ENCODE assay signal across 8 cellular contexts in genomic region chr2:169131587-169132512, GRCh38.
DNase-seq lines count a peak whose midpoint lies in the region; ATAC-seq and TF ChIP-seq lines count a peak whose summit lies in the region.

No MANE protein-coding gene starts in this region.

- H3K4me3 ChIP-seq in cardiac muscle cell (no peak overlapping the region), ascending aorta (no peak overlapping the region), stomach (no peak overlapping the region)

- 31 to 34% (median 33%) methylated on average over 9 of the region's 9 CpGs for WGBS in stomach, 5 donors

- no peak for TF ChIP-seq EP300 in stomach (IDR thresholded peaks at IDR 0.05)

- no peaks in the 10 kb centered on the region for H3K27me3 ChIP-seq in cardiac muscle cell
- H3K27me3 ChIP-seq in ascending aorta, result no peaks in the 10 kb centered on the region
- H3K27me3 ChIP-seq in stomach, result no peaks in the 10 kb centered on the region

- POLR2A ChIA-PET in HEK293T (lab: Yijun Ruan, JAX), result no interaction called here

- no peaks in the 10 kb centered on the region for H3K36me3 ChIP-seq in cardiac muscle cell
- H3K36me3 ChIP-seq in ascending aorta, result no peaks in the 10 kb centered on the region
- no peaks in the 10 kb centered on the region for H3K36me3 ChIP-seq in stomach

- intact Hi-C loops in Right ventricle myocardium inferior (cut with DNase I) (no loop called here), ascending aorta (cut with DNase I) (loop anchor here (10.0 kb wide), 1 partner anchor 167 kb away; no protein-coding TSS in a partner anchor), stomach (cut with DNase I; ENCODE audit: low total_unique reads) (loop anchor here (10.0 kb wide), 1 partner anchor 177 kb away; no protein-coding TSS in a partner anchor)

- TF ChIP-seq CTCF in cardiac muscle cell (IDR thresholded peaks at IDR 0.05; ENCODE audit: low read depth, low read length) (peak; percentile 66), ascending aorta (IDR thresholded peaks at IDR 0.05) (peak; percentile 18 to 67 (median 62)), stomach (IDR thresholded peaks at IDR 0.05) (peak in 5 of 7 experiments; percentile 70 to 85 (median 82))

- CTCF ChIA-PET in HEK293T (lab: Yijun Ruan, JAX), result interaction anchor here (0.7 to 2.1 kb wide), 8 partner anchors 9 to 173 kb away, joined by 3 to 18 read pairs (median 4); no protein-coding TSS in a partner anchor

- no peak for TF ChIP-seq POLR2A in stomach (IDR thresholded peaks at IDR 0.05)

- peak in 1 of 2 donors; percentile 78 for DNase-seq in cardiac muscle cell (ENCODE audit: low read depth in 1 of 2, low spot score in 1 of 2)
- DNase-seq in Right ventricle myocardium inferior (ENCODE audit: missing footprints), result no peak
- DNase-seq in HEK293T (ENCODE audit: extremely low spot score), result peak; percentile 57
- peak; percentile 72 for DNase-seq in NCI-H2029 treated with DMSO at 0.1 percent for 48 hours (lab: John Stamatoyannopoulos, UW)
- DNase-seq in ascending aorta (ENCODE audit: low spot score in 2 of 2), result no peak
- DNase-seq in iPS-NIHi11 (ENCODE audit: low spot score), result peak; percentile 66
- DNase-seq in stomach, result no peak
- no peak for DNase-seq in activated naive CD4-positive, alpha-beta T cell treated with Interleukin-2 at 50 U/mL for 16 hours

- no peak for ATAC-seq in Right ventricle myocardium inferior

- H3K27ac ChIP-seq in cardiac muscle cell, result no peak overlapping the region
- no peak overlapping the region for H3K27ac ChIP-seq in ascending aorta
- H3K27ac ChIP-seq in stomach, result no peak overlapping the region

- H3K9me3 ChIP-seq in cardiac muscle cell (ENCODE audit: low read depth) (no peaks in the 10 kb centered on the region), ascending aorta (no peaks in the 10 kb centered on the region), stomach (no peaks in the 10 kb centered on the region)

- no peaks in the 10 kb centered on the region for H3K4me1 ChIP-seq in cardiac muscle cell (ENCODE audit: low read depth)
- H3K4me1 ChIP-seq in ascending aorta, result no peaks in the 10 kb centered on the region
- H3K4me1 ChIP-seq in stomach, result no peaks in the 10 kb centered on the region

TF ChIP-seq in HEK293T, 16 proteins besides CTCF, POLR2A, EP300 and RAD21:
- TF ChIP-seq PKNOX1 (IDR thresholded peaks at IDR 0.05) (peak; percentile 51; the same call in 1 of the 2 replicates), FOXA1 (IDR thresholded peaks at IDR 0.05) (no peak)

Comparison
In these comparisons a context has a peak if more than half of its experiments do, and no peak if none do; other contexts are left out.
1. DNase-seq: peak in HEK293T (single experiment), NCI-H2029 treated with DMSO at 0.1 percent for 48 hours (single experiment) and iPS-NIHi11 (single experiment); none in Right ventricle myocardium inferior (single experiment), ascending aorta (0 of 2), stomach (single experiment) and activated naive CD4-positive, alpha-beta T cell treated with Interleukin-2 at 50 U/mL for 16 hours (single experiment).
2. Peak in every context shown above with its lines, with median percentiles within 50 percentile points of each other: CTCF ChIP-seq.